Comparison of ENCODE assay signal across 28 cellular contexts in genomic region chr16:27591837-27592236, GRCh38.
"Had no signal": no experiment of that assay in that cellular context is flagged by ENCODE, and none has a peak within 500 bp of the region (broad histone marks: within the 10 kb centered on the region; RNA-seq: fewer than 3 reads in every experiment).

No MANE protein-coding gene starts in this region.

- DNase-seq: stimulated activated CD4-positive, alpha-beta T cell treated with anti-CD3 and anti-CD28 coated beads, Interleukin-2, amount 100 ng/mL, for 48 hours; stimulated activated CD4-positive, alpha-beta T cell treated with anti-CD3 and anti-CD28 coated beads, Interleukin-4, amount 100 ng/mL, for 1 hour; stimulated activated CD4-positive, alpha-beta T cell treated with anti-CD3 and anti-CD28 coated beads, Interleukin-4, amount 100 ng/mL, for 24 hours; stimulated activated CD4-positive, alpha-beta T cell treated with anti-CD3 and anti-CD28 coated beads, Interleukin-4, amount 100 ng/mL, for 4 hours; stimulated activated CD8-positive, alpha-beta memory T cell treated with anti-CD3 and anti-CD28 coated beads, Interleukin-4, amount 100 ng/mL, for 48 hours; stimulated activated naive B cell treated with anti-CD40 and anti-IgM and Interleukin-4, amounts not matched to agents 10 μg/mL and 1 μg/mL and 100 μg/mL, for 72 hours; stimulated activated naive CD4-positive, alpha-beta T cell; stimulated activated naive CD4-positive, alpha-beta T cell treated with Interleukin-2 at 50 U/mL for 16 hours; stimulated activated naive CD8-positive, alpha-beta T cell treated with anti-CD3 and anti-CD28 coated beads, Interleukin-15, amount 100 ng/mL, for 72 hours; stimulated activated naive CD8-positive, alpha-beta T cell treated with anti-CD3 and anti-CD28 coated beads, Interleukin-15, Interleukin-2, amounts not matched to agents 100 U/mL and 50 U/mL, for 24 hours; stomach; substantia nigra; testis; thyroid gland; tibial artery; transverse colon; trophoblast cell; upper lobe of left lung; upper lobe of right lung; uterus had no signal

- H3K27ac Mint-ChIP-seq: stimulated activated effector memory CD8-positive, alpha-beta T cell treated with anti-CD3 and anti-CD28 coated beads, Interleukin-12 subunit alpha, Interleukin-12 subunit beta, amount 100 ng/mL, for 72 hours; stimulated activated memory B cell treated with anti-CD40 and anti-IgM and Interleukin-4, amounts not matched to agents 10 μg/mL and 1 μg/mL and 100 μg/mL, for 72 hours; stimulated activated naive B cell treated with anti-CD40 and anti-IgM and Interleukin-4, amounts not matched to agents 10 μg/mL and 1 μg/mL and 100 μg/mL, for 72 hours; stimulated activated naive CD8-positive, alpha-beta T cell treated with anti-CD3 and anti-CD28 coated beads, Interleukin-15, Interleukin-2, amounts not matched to agents 100 ng/mL and 50 ng/mL, for 24 hours; type B pancreatic cell had no signal

- H3K4me1 Mint-ChIP-seq: stimulated activated effector memory CD8-positive, alpha-beta T cell treated with anti-CD3 and anti-CD28 coated beads, Interleukin-12 subunit alpha, Interleukin-12 subunit beta, amount 100 ng/mL, for 72 hours; stimulated activated memory B cell treated with anti-CD40 and anti-IgM and Interleukin-4, amounts not matched to agents 10 μg/mL and 1 μg/mL and 100 μg/mL, for 72 hours; stimulated activated naive CD8-positive, alpha-beta T cell treated with anti-CD3 and anti-CD28 coated beads, Interleukin-15, amount 100 ng/mL, for 72 hours had no signal

- H3K4me3 Mint-ChIP-seq: stimulated activated effector memory CD8-positive, alpha-beta T cell treated with anti-CD3 and anti-CD28 coated beads, Interleukin-12 subunit alpha, Interleukin-12 subunit beta, amount 100 ng/mL, for 72 hours; stimulated activated memory B cell treated with anti-CD40 and anti-IgM and Interleukin-4, amounts not matched to agents 10 μg/mL and 1 μg/mL and 100 μg/mL, for 72 hours; stimulated activated naive B cell treated with anti-CD40 and anti-IgM and Interleukin-4, amounts not matched to agents 10 μg/mL and 1 μg/mL and 100 μg/mL, for 72 hours; stimulated activated naive CD8-positive, alpha-beta T cell treated with anti-CD3 and anti-CD28 coated beads, Interleukin-15, amount 100 ng/mL, for 72 hours; stimulated activated naive CD8-positive, alpha-beta T cell treated with anti-CD3 and anti-CD28 coated beads, Interleukin-15, Interleukin-2, amounts not matched to agents 100 ng/mL and 50 ng/mL, for 24 hours; type B pancreatic cell had no signal

- H3K36me3 Mint-ChIP-seq: type B pancreatic cell had no signal

- H3K27me3 ChIP-seq: stomach, suprapubic skin, testis, thyroid gland, tibial artery, tibial nerve, transverse colon, upper lobe of left lung, upper lobe of right lung, uterus, vagina had no signal

- H3K36me3 ChIP-seq: suprapubic skin, thoracic aorta, thyroid gland, transverse colon, upper lobe of right lung, uterus, vagina had no signal

- H3K4me3 ChIP-seq: stomach, suprapubic skin, testis, thoracic aorta, thyroid gland, tibial artery, tibial nerve, transverse colon, upper lobe of left lung, upper lobe of right lung, uterus, vagina had no signal

- H3K4me1 ChIP-seq: suprapubic skin, testis, tibial artery, tibial nerve, transverse colon, upper lobe of left lung, upper lobe of right lung, uterus, vagina had no signal

- ATAC-seq: stimulated activated effector memory CD8-positive, alpha-beta T cell treated with anti-CD3 and anti-CD28 coated beads, Interleukin-12 subunit alpha, Interleukin-12 subunit beta, amount 100 ng/mL, for 72 hours; stimulated activated memory B cell treated with anti-CD40 and anti-IgM and Interleukin-4, amounts not matched to agents 10 μg/mL and 1 μg/mL and 100 μg/mL, for 72 hours; stimulated activated naive B cell treated with anti-CD40 and anti-IgM and Interleukin-4, amounts not matched to agents 10 μg/mL and 1 μg/mL and 100 μg/mL, for 72 hours; stimulated activated naive CD8-positive, alpha-beta T cell treated with anti-CD3 and anti-CD28 coated beads, Interleukin-15, amount 100 ng/mL, for 72 hours; stimulated activated naive CD8-positive, alpha-beta T cell treated with anti-CD3 and anti-CD28 coated beads, Interleukin-15, Interleukin-2, amounts not matched to agents 100 U/mL and 50 U/mL, for 24 hours; upper lobe of right lung had no signal

- H3K9me3 Mint-ChIP-seq: stimulated activated effector memory CD8-positive, alpha-beta T cell treated with anti-CD3 and anti-CD28 coated beads, Interleukin-12 subunit alpha, Interleukin-12 subunit beta, amount 100 ng/mL, for 72 hours; stimulated activated memory B cell treated with anti-CD40 and anti-IgM and Interleukin-4, amounts not matched to agents 10 μg/mL and 1 μg/mL and 100 μg/mL, for 72 hours; stimulated activated naive B cell treated with anti-CD40 and anti-IgM and Interleukin-4, amounts not matched to agents 10 μg/mL and 1 μg/mL and 100 μg/mL, for 72 hours; stimulated activated naive CD8-positive, alpha-beta T cell treated with anti-CD3 and anti-CD28 coated beads, Interleukin-15, amount 100 ng/mL, for 72 hours; stimulated activated naive CD8-positive, alpha-beta T cell treated with anti-CD3 and anti-CD28 coated beads, Interleukin-15, Interleukin-2, amounts not matched to agents 100 ng/mL and 50 ng/mL, for 24 hours; type B pancreatic cell had no signal

- H3K9me3 ChIP-seq: suprapubic skin, testis, thoracic aorta, thyroid gland, upper lobe of left lung, upper lobe of right lung, vagina had no signal

- H3K27me3 Mint-ChIP-seq: stimulated activated memory B cell treated with anti-CD40 and anti-IgM and Interleukin-4, amounts not matched to agents 10 μg/mL and 1 μg/mL and 100 μg/mL, for 72 hours; stimulated activated naive B cell treated with anti-CD40 and anti-IgM and Interleukin-4, amounts not matched to agents 10 μg/mL and 1 μg/mL and 100 μg/mL, for 72 hours; stimulated activated naive CD8-positive, alpha-beta T cell treated with anti-CD3 and anti-CD28 coated beads, Interleukin-15, amount 100 ng/mL, for 72 hours; stimulated activated naive CD8-positive, alpha-beta T cell treated with anti-CD3 and anti-CD28 coated beads, Interleukin-15, Interleukin-2, amounts not matched to agents 100 ng/mL and 50 ng/mL, for 24 hours; type B pancreatic cell had no signal

- H3K27ac ChIP-seq: stomach, suprapubic skin, testis, thoracic aorta, tibial artery, tibial nerve, transverse colon, upper lobe of left lung, upper lobe of right lung, uterus, vagina had no signal
